Comparison of ENCODE assay signal across 15 cellular contexts in genomic region chr10:20276127-20276979, GRCh38.
DNase-seq lines count a peak whose midpoint lies in the region; ATAC-seq, FAIRE-seq and TF ChIP-seq lines count a peak whose summit lies in the region.
"Had no signal": no experiment of that assay in that cellular context is flagged by ENCODE, and none has a peak within 500 bp of the region (broad histone marks: within the 10 kb centered on the region; RNA-seq: fewer than 3 reads in every experiment).

No MANE protein-coding gene starts in this region.

- H3K4me3 ChIP-seq in astrocyte (ENCODE audit: insufficient read depth, low read depth, low read length): no peak overlapping the region
- H3K4me3 ChIP-seq in CD4-positive, alpha-beta memory T cell (ENCODE audit: low read length in 2 of 2): no peak overlapping the region

- peak; percentile 50 for DNase-seq in COLO829 (ENCODE audit: low spot score)
- peak; percentile 100 for DNase-seq in NCI-H146 (lab: John Stamatoyannopoulos, UW)
- peak; percentile 26 for DNase-seq in astrocyte (ENCODE audit: low read depth)
- peak; percentile 29 for DNase-seq in medulla oblongata (ENCODE audit: extremely low spot score)
- no peak for DNase-seq in stimulated activated naive CD8-positive, alpha-beta T cell treated with anti-CD3 and anti-CD28 coated beads, Interleukin-15, Interleukin-2, amounts not matched to agents 100 U/mL and 50 U/mL, for 24 hours
- DNase-seq in SK-N-DZ (ENCODE audit: low spot score): no peak
- no peak for DNase-seq in NCI-H2107 treated with DMSO at 0.1 percent for 48 hours (lab: John Stamatoyannopoulos, UW; ENCODE audit: unreplicated experiment)
- DNase-seq in CD4-positive, alpha-beta memory T cell: no peak
- DNase-seq: activated CD8-positive, alpha-beta T cell treated with anti-CD3 and anti-CD28 coated beads for 36 hours; hippocampal formation; mesendoderm; NCI-H1092; stimulated activated CD4-positive, alpha-beta T cell treated with anti-CD3 and anti-CD28 coated beads, Interleukin-2, amount 100 ng/mL, for 48 hours had no signal

- H3K4me1 ChIP-seq in astrocyte (ENCODE audit: insufficient read depth, low read length): peaks cover 3% of the 10 kb centered on the region
- H3K4me1 ChIP-seq in CD4-positive, alpha-beta memory T cell (ENCODE audit: insufficient read depth, low read length): no peaks in the 10 kb centered on the region

- no peak overlapping the region for H2AFZ ChIP-seq in astrocyte (ENCODE audit: low read depth, low read length)

- H3K27ac Mint-ChIP-seq in astrocyte (ENCODE audit: unreplicated experiment): no peak overlapping the region
- H3K27ac Mint-ChIP-seq in CD4-positive, alpha-beta memory T cell: no peak overlapping the region
- H3K27ac Mint-ChIP-seq: activated CD8-positive, alpha-beta T cell treated with anti-CD3 and anti-CD28 coated beads for 36 hours; stimulated activated memory B cell treated with anti-CD40 and anti-IgM and Interleukin-4, amounts not matched to agents 10 μg/mL and 1 μg/mL and 100 μg/mL, for 72 hours had no signal

- H3K79me2 ChIP-seq in astrocyte (ENCODE audit: insufficient read depth, low read length): no peaks in the 10 kb centered on the region

- CTCF ChIA-PET in CD4-positive, alpha-beta memory T cell (lab: Charles Lee; ENCODE audit: partially characterized antibody): no interaction called here

- H3K9ac ChIP-seq in astrocyte (ENCODE audit: low read length): no peak overlapping the region

- no peaks in the 10 kb centered on the region for H3K9me3 ChIP-seq in astrocyte (ENCODE audit: insufficient read depth, low read depth, low read length)
- H3K9me3 ChIP-seq in CD4-positive, alpha-beta memory T cell (ENCODE audit: control insufficient read depth in 1 of 2, low read length in 2 of 2): no peaks in the 10 kb centered on the region

- TF ChIP-seq CTCF in astrocyte (IDR thresholded peaks at IDR 0.05; ENCODE audit: insufficient read depth, low read depth, low read length): no peak

- no peak overlapping the region for H3K4me2 ChIP-seq in astrocyte (ENCODE audit: low read length)

- H3K27ac ChIP-seq in astrocyte (ENCODE audit: low read depth, low read length): no peak overlapping the region
- no peak overlapping the region for H3K27ac ChIP-seq in CD4-positive, alpha-beta memory T cell (ENCODE audit: low read depth, low read length)

- no peaks in the 10 kb centered on the region for H3K27me3 ChIP-seq in astrocyte (ENCODE audit: insufficient read depth, low read length)
- no peaks in the 10 kb centered on the region for H3K27me3 ChIP-seq in CD4-positive, alpha-beta memory T cell (ENCODE audit: insufficient read depth, low read length)

- no peak overlapping the region for H3K4me3 Mint-ChIP-seq in astrocyte (ENCODE audit: unreplicated experiment)
- no peak overlapping the region for H3K4me3 Mint-ChIP-seq in CD4-positive, alpha-beta memory T cell
- H3K4me3 Mint-ChIP-seq: activated CD8-positive, alpha-beta T cell treated with anti-CD3 and anti-CD28 coated beads for 36 hours; stimulated activated memory B cell treated with anti-CD40 and anti-IgM and Interleukin-4, amounts not matched to agents 10 μg/mL and 1 μg/mL and 100 μg/mL, for 72 hours had no signal

- H3K27me3 Mint-ChIP-seq in astrocyte (ENCODE audit: low read depth, unreplicated experiment): no peaks in the 10 kb centered on the region
- no peaks in the 10 kb centered on the region for H3K27me3 Mint-ChIP-seq in CD4-positive, alpha-beta memory T cell
- H3K27me3 Mint-ChIP-seq: activated CD8-positive, alpha-beta T cell treated with anti-CD3 and anti-CD28 coated beads for 36 hours; stimulated activated memory B cell treated with anti-CD40 and anti-IgM and Interleukin-4, amounts not matched to agents 10 μg/mL and 1 μg/mL and 100 μg/mL, for 72 hours had no signal

- peaks cover 3% of the 10 kb centered on the region for H3K36me3 Mint-ChIP-seq in astrocyte (ENCODE audit: low read depth, unreplicated experiment)
- no peaks in the 10 kb centered on the region for H3K36me3 Mint-ChIP-seq in CD4-positive, alpha-beta memory T cell
- H3K36me3 Mint-ChIP-seq: stimulated activated memory B cell treated with anti-CD40 and anti-IgM and Interleukin-4, amounts not matched to agents 10 μg/mL and 1 μg/mL and 100 μg/mL, for 72 hours had no signal

- intact Hi-C loops in CD4-positive, alpha-beta memory T cell (cut with micrococcal nuclease): no loop called here

- no peaks in the 10 kb centered on the region for H4K20me1 ChIP-seq in astrocyte (ENCODE audit: insufficient read depth, low read length)

- peaks cover 10% of the 10 kb centered on the region for H3K4me1 Mint-ChIP-seq in astrocyte (ENCODE audit: low read depth, unreplicated experiment)
- no peaks in the 10 kb centered on the region for H3K4me1 Mint-ChIP-seq in CD4-positive, alpha-beta memory T cell
- H3K4me1 Mint-ChIP-seq: stimulated activated memory B cell treated with anti-CD40 and anti-IgM and Interleukin-4, amounts not matched to agents 10 μg/mL and 1 μg/mL and 100 μg/mL, for 72 hours had no signal

- ATAC-seq in stimulated activated naive CD8-positive, alpha-beta T cell treated with anti-CD3 and anti-CD28 coated beads, Interleukin-15, Interleukin-2, amounts not matched to agents 100 U/mL and 50 U/mL, for 24 hours: no peak
- ATAC-seq: activated CD8-positive, alpha-beta T cell treated with anti-CD3 and anti-CD28 coated beads for 36 hours; HCT116; stimulated activated memory B cell treated with anti-CD40 and anti-IgM and Interleukin-4, amounts not matched to agents 10 μg/mL and 1 μg/mL and 100 μg/mL, for 72 hours had no signal

- no peaks in the 10 kb centered on the region for H3K9me3 Mint-ChIP-seq in astrocyte (ENCODE audit: unreplicated experiment)
- H3K9me3 Mint-ChIP-seq in CD4-positive, alpha-beta memory T cell: peaks cover 3 to 19% (median 6%) of the 10 kb centered on the region in 8 donors

- no peak for FAIRE-seq in astrocyte (lab: Jason Lieb, UNC)

- POLR2A ChIA-PET in CD4-positive, alpha-beta memory T cell (lab: Charles Lee; ENCODE audit: partially characterized antibody): no interaction called here

- no peaks in the 10 kb centered on the region for H3K36me3 ChIP-seq in astrocyte (ENCODE audit: insufficient read depth, low read length)
- H3K36me3 ChIP-seq in CD4-positive, alpha-beta memory T cell (ENCODE audit: insufficient read depth, low read length): no peaks in the 10 kb centered on the region

Comparison
In these comparisons a context has a peak if more than half of its experiments do, and no peak if none do; other contexts are left out.
1. DNase-seq: peak in COLO829 (single experiment), NCI-H146 (single experiment), astrocyte (single experiment) and medulla oblongata (single experiment); none in stimulated activated naive CD8-positive, alpha-beta T cell treated with anti-CD3 and anti-CD28 coated beads, Interleukin-15, Interleukin-2, amounts not matched to agents 100 U/mL and 50 U/mL, for 24 hours (single experiment), SK-N-DZ (single experiment), NCI-H2107 treated with DMSO at 0.1 percent for 48 hours (single experiment) and CD4-positive, alpha-beta memory T cell (0 of 5).